ENCODE assay signal across 29 cellular contexts in genomic region chr11:28535677-28536076, GRCh38.
"Had no signal": no experiment of that assay in that cellular context is flagged by ENCODE, and none has a peak within 500 bp of the region (broad histone marks: within the 10 kb centered on the region; RNA-seq: fewer than 3 reads in every experiment).

No MANE protein-coding gene starts in this region.

- H3K4me3 Mint-ChIP-seq: activated CD4-positive, alpha-beta memory T cell treated with anti-CD3 and anti-CD28 coated beads for 36 hours; activated CD4-positive, alpha-beta T cell treated with anti-CD3 and anti-CD28 coated beads, Interleukin-2, amount 10 ng/mL, durations not matched to agents 7 days and 5 days; activated naive CD8-positive, alpha-beta T cell treated with anti-CD3 and anti-CD28 coated beads, Interleukin-2, amount 50 U/mL, for 24 hours; activated T-cell treated with anti-CD3 and anti-CD28 coated beads, Interleukin-2, amount 50 U/mL, for 4 hours; brain; T-helper 17 cell; WTC11 had no signal

- H3K9me3 Mint-ChIP-seq: activated CD4-positive, alpha-beta memory T cell treated with anti-CD3 and anti-CD28 coated beads for 36 hours; activated CD4-positive, alpha-beta T cell treated with anti-CD3 and anti-CD28 coated beads, Interleukin-2, amount 10 ng/mL, durations not matched to agents 7 days and 5 days; activated naive CD4-positive, alpha-beta T cell treated with anti-CD3 and anti-CD28 coated beads, Interleukin-2, amount 50 U/mL, for 72 hours; activated naive CD8-positive, alpha-beta T cell treated with anti-CD3 and anti-CD28 coated beads, Interleukin-2, amount 50 U/mL, for 24 hours; activated T-cell treated with anti-CD3 and anti-CD28 coated beads, Interleukin-2, amount 50 U/mL, for 4 hours; brain; WTC11 had no signal

- DNase-seq: activated CD4-positive, alpha-beta memory T cell treated with anti-CD3 and anti-CD28 coated beads for 36 hours; activated CD4-positive, alpha-beta T cell treated with anti-CD3 and anti-CD28 coated beads, Interleukin-2, amount 10 ng/mL, durations not matched to agents 7 days and 5 days; activated CD4-positive, CD25-positive, alpha-beta regulatory T cell treated with anti-CD3 and anti-CD28 coated beads, Interleukin-2, amount 50 U/mL, for 72 hours; activated CD8-positive, alpha-beta memory T cell treated with anti-CD3 and anti-CD28 coated beads for 24 hours; activated effector memory CD4-positive, alpha-beta T cell treated with anti-CD3 and anti-CD28 coated beads, Interleukin-2, amount 50 U/mL, for 16 hours; activated naive CD4-positive, alpha-beta T cell treated with Interleukin-2 at 50 U/mL for 16 hours; activated naive CD8-positive, alpha-beta T cell treated with anti-CD3 and anti-CD28 coated beads, Interleukin-2, amount 50 U/mL, for 24 hours; activated T-cell treated with anti-CD3 and anti-CD28 coated beads, Interleukin-2, amount 50 U/mL, for 4 hours; amniotic stem cell; cerebellar nuclear complex; KG1; MV-4-11; NCI-H1092 treated with DMSO at 0.1 percent for 48 hours; NCI-H1417 treated with DMSO at 0.1 percent for 48 hours; NCI-H1694; NCI-H2029; NCI-H2107; NCI-H2171 treated with DMSO at 0.1 percent for 48 hours; NCI-H226; NCI-H526 treated with DMSO at 0.1 percent for 48 hours; NCI-H82; SHP77 treated with DMSO at 0.1 percent for 48 hours; T-helper 17 cell; T-helper 9 cell had no signal

- ATAC-seq: activated naive CD4-positive, alpha-beta T cell treated with anti-CD3 and anti-CD28 coated beads, Interleukin-2, amount 50 U/mL, for 72 hours; activated naive CD8-positive, alpha-beta T cell treated with anti-CD3 and anti-CD28 coated beads, Interleukin-2, amount 50 U/mL, for 24 hours; activated T-cell treated with anti-CD3 and anti-CD28 coated beads, Interleukin-2, amount 50 U/mL, for 4 hours; Panc1; T-helper 17 cell; WTC11 had no signal

- H3K4me1 Mint-ChIP-seq: activated CD4-positive, alpha-beta T cell treated with anti-CD3 and anti-CD28 coated beads, Interleukin-2, amount 10 ng/mL, durations not matched to agents 7 days and 5 days; activated naive CD8-positive, alpha-beta T cell treated with anti-CD3 and anti-CD28 coated beads, Interleukin-2, amount 50 U/mL, for 24 hours; brain; T-helper 17 cell; WTC11 had no signal

- H3K27me3 Mint-ChIP-seq: activated CD4-positive, alpha-beta memory T cell treated with anti-CD3 and anti-CD28 coated beads for 36 hours; activated CD4-positive, alpha-beta T cell treated with anti-CD3 and anti-CD28 coated beads, Interleukin-2, amount 10 ng/mL, durations not matched to agents 7 days and 5 days; activated naive CD8-positive, alpha-beta T cell treated with anti-CD3 and anti-CD28 coated beads, Interleukin-2, amount 50 U/mL, for 24 hours; T-helper 17 cell had no signal

- H3K36me3 Mint-ChIP-seq: activated CD4-positive, alpha-beta memory T cell treated with anti-CD3 and anti-CD28 coated beads for 36 hours; activated naive CD4-positive, alpha-beta T cell treated with anti-CD3 and anti-CD28 coated beads, Interleukin-2, amount 50 U/mL, for 72 hours; brain; WTC11 had no signal

- FAIRE-seq: astrocyte had no signal

- H3K27ac Mint-ChIP-seq: activated CD4-positive, alpha-beta memory T cell treated with anti-CD3 and anti-CD28 coated beads for 36 hours; activated CD4-positive, alpha-beta T cell treated with anti-CD3 and anti-CD28 coated beads, Interleukin-2, amount 10 ng/mL, durations not matched to agents 7 days and 5 days; activated naive CD4-positive, alpha-beta T cell treated with anti-CD3 and anti-CD28 coated beads, Interleukin-2, amount 50 U/mL, for 72 hours; activated naive CD8-positive, alpha-beta T cell treated with anti-CD3 and anti-CD28 coated beads, Interleukin-2, amount 50 U/mL, for 24 hours; brain; T-helper 17 cell; WTC11 had no signal
